Comparison of ENCODE assay signal across 9 cellular contexts in genomic region chr14:103333754-103334643, GRCh38. TPM values are rescaled to one million over a fixed set of nuclear protein-coding genes. Genes with fewer than 3 reads are reported as not detected.
DNase-seq lines count a peak whose midpoint lies in the region; ATAC-seq, FAIRE-seq and TF ChIP-seq lines count a peak whose summit lies in the region.
"Had no signal": no experiment of that assay in that cellular context is flagged by ENCODE, and none has a peak within 500 bp of the region (broad histone marks: within the 10 kb centered on the region; RNA-seq: fewer than 3 reads in every experiment).

TSS of gene EIF5 (plus strand) at chr14:103334237. CDS start at chr14:103335861, 1,624 bp downstream.

- H3K9me3 ChIP-seq in smooth muscle cell (replicated peaks; ENCODE audit: low read depth): no peaks in the 10 kb centered on the region

- peak within 1 kb of the TSS; percentile 91 for H3K4me3 ChIP-seq in WI38 (ENCODE audit: low read depth, low read length)
- H3K4me3 ChIP-seq in bronchial epithelial cell (ENCODE audit: low read depth, low read length): peak within 1 kb of the TSS; percentile 85
- peak within 1 kb of the TSS; percentile 99 for H3K4me3 ChIP-seq in smooth muscle cell

- peak within 1 kb of the TSS; percentile 95 for H3K4me2 ChIP-seq in smooth muscle cell

- TF ChIP-seq CTCF in WI38 (IDR thresholded peaks at IDR 0.05; ENCODE audit: low read depth, low read length) (no peak), bronchial epithelial cell (IDR thresholded peaks at IDR 0.05; ENCODE audit: insufficient read depth, low read length, severe bottlenecking) (peak; percentile 16), smooth muscle cell (IDR thresholded peaks at IDR 0.05; ENCODE audit: borderline replicate concordance, insufficient read depth, poor library complexity, severe bottlenecking) (peak; percentile 2)

- peak within 1 kb of the TSS; percentile 98 for H3K27ac ChIP-seq in smooth muscle cell (ENCODE audit: low read depth)

- H3K9ac ChIP-seq in smooth muscle cell (ENCODE audit: low read depth): peak within 1 kb of the TSS; percentile 100

- H3K36me3 ChIP-seq in bronchial epithelial cell (ENCODE audit: control insufficient read depth, insufficient read depth, low read length): peaks cover 30% of the 10 kb centered on the region
- peaks cover 31% of the 10 kb centered on the region for H3K36me3 ChIP-seq in smooth muscle cell (ENCODE audit: low read depth)

- peak within 1 kb of the TSS; percentile 71 for H2AFZ ChIP-seq in smooth muscle cell (ENCODE audit: low read depth)

- FAIRE-seq in bronchial epithelial cell (lab: Jason Lieb, UNC): no peak
- FAIRE-seq: colon had no signal

- H3F3A ChIP-seq in smooth muscle cell (ENCODE audit: low read depth): peaks cover 41% of the 10 kb centered on the region

- DNase-seq in AG08395 (ENCODE audit: low spot score): peak; percentile 98
- DNase-seq in NCI-H2227 treated with DMSO at 0.1 percent for 48 hours (lab: John Stamatoyannopoulos, UW): peak; percentile 97
- DNase-seq in bronchial epithelial cell (ENCODE audit: low read depth): peak; percentile 92
- peak; percentile 95 for DNase-seq in iPS-NIHi11 (ENCODE audit: low spot score)
- peak; percentile 96 for DNase-seq in smooth muscle cell (lab: John Stamatoyannopoulos, UW; ENCODE audit: unreplicated experiment)

- ATAC-seq in GM18907 (IDR thresholded peaks at IDR 0.05; ENCODE audit: unreplicated experiment) (peak; percentile 92), HG03159 (IDR thresholded peaks at IDR 0.05; ENCODE audit: unreplicated experiment) (peak; percentile 89)

- peaks cover 43% of the 10 kb centered on the region for H4K20me1 ChIP-seq in smooth muscle cell (ENCODE audit: low read depth)

- H3K79me2 ChIP-seq in smooth muscle cell (ENCODE audit: low read depth): peaks cover 44% of the 10 kb centered on the region

- under 1% methylated on average over 96 of the region's 103 CpGs for WGBS in smooth muscle cell (ENCODE audit: low lambda C conversion rate)

- no peaks in the 10 kb centered on the region for H3K27me3 ChIP-seq in bronchial epithelial cell (ENCODE audit: control insufficient read depth, insufficient read depth, low read length)
- no peaks in the 10 kb centered on the region for H3K27me3 ChIP-seq in smooth muscle cell (ENCODE audit: low read depth)

- peaks cover 22% of the 10 kb centered on the region for H3K4me1 ChIP-seq in smooth muscle cell (ENCODE audit: low read depth)

RNA-seq across cellular contexts. Expression of gene EIF5, which starts in this region (rescaled TPM):
- total RNA-seq in bronchial epithelial cell (133 and 180 TPM in 2 replicates), smooth muscle cell (233 and 278 TPM in 2 replicates)
- polyA plus RNA-seq in smooth muscle cell: 290 and 357 TPM in 2 replicates

Comparison
In these comparisons a context has a peak if more than half of its experiments do, and no peak if none do; other contexts are left out.
1. Peak in every context shown above with its lines: DNase-seq, ATAC-seq, H3K4me3 ChIP-seq and H3K27ac ChIP-seq.